Comparison of ENCODE assay signal across 16 cellular contexts in genomic region chr15:67183443-67184169, GRCh38.
DNase-seq lines count a peak whose midpoint lies in the region; ATAC-seq and TF ChIP-seq lines count a peak whose summit lies in the region.
"Had no signal": no experiment of that assay in that cellular context is flagged by ENCODE, and none has a peak within 500 bp of the region (broad histone marks: within the 10 kb centered on the region; RNA-seq: fewer than 3 reads in every experiment).

No MANE protein-coding gene starts in this region.

- in situ Hi-C loops in brain microvascular endothelial cell (cut with HindIII; ENCODE audit: low pct_ligation_motif_present, low sequenced_read_pairs), result no loop called here

- H3K36me3 ChIP-seq in brain microvascular endothelial cell (replicated peaks) (peaks cover 90% of the 10 kb centered on the region), neural progenitor cell (no peaks in the 10 kb centered on the region)

- H3K27ac ChIP-seq in brain microvascular endothelial cell (peak overlapping the region; percentile 1), neural progenitor cell (no peak overlapping the region)

- no peak overlapping the region for H3K4me3 ChIP-seq in AG10803 (ENCODE audit: low read length)
- no peak overlapping the region for H3K4me3 ChIP-seq in brain microvascular endothelial cell (ENCODE audit: low read depth, low read length)
- no peak overlapping the region for H3K4me3 ChIP-seq in neural progenitor cell

- no peak for ATAC-seq in HG03521 (IDR thresholded peaks at IDR 0.05; ENCODE audit: unreplicated experiment)
- ATAC-seq in HG03442 (IDR thresholded peaks at IDR 0.05; ENCODE audit: unreplicated experiment), result no peak
- no peak for ATAC-seq in GM18505 (IDR thresholded peaks at IDR 0.05; ENCODE audit: unreplicated experiment)

- peaks cover 2% of the 10 kb centered on the region for H3K27me3 Mint-ChIP-seq in neural progenitor cell (ENCODE audit: insufficient read depth, low read depth)

- H3K4me2 ChIP-seq in neural progenitor cell, result no peak overlapping the region

- H3K36me3 Mint-ChIP-seq in neural progenitor cell, result peaks cover 42% of the 10 kb centered on the region

- no peaks in the 10 kb centered on the region for H3K79me2 ChIP-seq in neural progenitor cell (ENCODE audit: low read depth)

- no peak for TF ChIP-seq POLR2A in GM18505 (IDR thresholded peaks at IDR 0.05; ENCODE audit: borderline replicate concordance, extremely low read depth, insufficient read depth, insufficient read length)

- DNase-seq in AG10803 (ENCODE audit: low read depth) (peak; percentile 95), HS-5 (ENCODE audit: low read depth) (peak; percentile 51), brain microvascular endothelial cell (no peak), neural progenitor cell (ENCODE audit: low spot score) (no peak), NCI-H2171 (lab: John Stamatoyannopoulos, UW) (no peak)
- DNase-seq: activated CD4-positive, alpha-beta T cell treated with anti-CD3 and anti-CD28 coated beads for 48 hours; activated gamma-delta T cell treated with Interleukin-2 at 50 U/mL for 16 hours; COR-L47; cortex of kidney; mammary epithelial cell; NCI-H1436; occipital lobe; stimulated activated naive CD4-positive, alpha-beta T cell treated with Interleukin-2 at 50 U/mL for 16 hours had no signal

- H3K9ac ChIP-seq in neural progenitor cell, result no peak overlapping the region

- no peaks in the 10 kb centered on the region for H3K4me1 ChIP-seq in neural progenitor cell

- peak overlapping the region; percentile 78 for H3K27ac Mint-ChIP-seq in neural progenitor cell

- peak; percentile 9; the same call in 1 of the 2 replicates for TF ChIP-seq CTCF in AG10803 (conservative IDR thresholded peaks at IDR 0.05; ENCODE audit: low read length)
- TF ChIP-seq CTCF in brain microvascular endothelial cell (IDR thresholded peaks at IDR 0.05; ENCODE audit: low read depth, low read length, missing control alignments), result no peak
- TF ChIP-seq CTCF in neural progenitor cell (IDR thresholded peaks at IDR 0.05), result no peak

- H3K9me3 ChIP-seq in neural progenitor cell (ENCODE audit: low read depth), result no peaks in the 10 kb centered on the region

- H3K4me1 Mint-ChIP-seq in neural progenitor cell, result peaks cover 6% of the 10 kb centered on the region

- H3K27me3 ChIP-seq in brain microvascular endothelial cell (replicated peaks), result no peaks in the 10 kb centered on the region
- H3K27me3 ChIP-seq in neural progenitor cell, result no peaks in the 10 kb centered on the region

- no peaks in the 10 kb centered on the region for H3F3A ChIP-seq in neural progenitor cell (ENCODE audit: low read depth)

- no peak overlapping the region for H3K4me3 Mint-ChIP-seq in neural progenitor cell

- no peaks in the 10 kb centered on the region for H4K20me1 ChIP-seq in neural progenitor cell (ENCODE audit: low read depth)

- no peaks in the 10 kb centered on the region for H3K9me3 Mint-ChIP-seq in neural progenitor cell

- H2AFZ ChIP-seq in neural progenitor cell (replicated peaks), result no peak overlapping the region

Comparison
In these comparisons a context has a peak if more than half of its experiments do, and no peak if none do; other contexts are left out.
1. DNase-seq: peak in AG10803 (single experiment) and HS-5 (single experiment); none in brain microvascular endothelial cell (single experiment), neural progenitor cell (single experiment) and NCI-H2171 (single experiment).